In the genomic region with DNA sequence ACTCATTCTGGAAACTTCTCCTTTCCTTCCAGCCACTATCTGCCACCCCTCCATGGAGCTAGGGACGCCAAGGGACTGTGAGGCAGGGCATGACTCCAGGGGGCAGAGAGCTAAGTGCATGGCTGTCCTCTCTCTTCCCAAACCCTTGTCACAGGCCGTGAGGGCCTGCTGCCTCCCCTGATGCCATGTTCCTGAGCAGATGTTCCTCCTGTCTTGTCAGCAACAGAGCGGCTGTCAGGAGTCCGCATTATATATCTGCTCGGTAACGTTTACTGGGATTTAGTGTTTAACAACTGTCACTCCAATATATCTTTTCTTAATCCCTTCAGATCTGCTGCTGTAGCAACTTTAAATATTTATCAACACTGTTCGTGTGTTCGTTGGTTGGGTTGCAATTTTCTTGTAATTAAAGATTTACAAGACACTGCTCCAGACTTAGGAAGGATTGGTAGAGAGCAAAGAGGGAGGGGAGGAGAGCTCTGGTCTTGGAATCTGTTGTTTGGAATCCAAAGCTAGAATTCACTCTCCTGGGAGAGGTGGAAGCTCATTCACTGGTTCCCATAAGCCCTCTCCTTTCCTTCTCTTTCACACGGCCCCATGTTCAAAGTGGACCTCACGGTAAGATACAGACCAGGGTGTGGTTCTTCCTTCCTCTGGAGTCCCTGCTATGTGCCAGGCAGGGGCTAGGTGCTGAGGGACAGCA, we compare ENCODE assay signal across 1 cellular context.
TF ChIP-seq lines count a peak whose summit lies in the region.

No MANE protein-coding gene starts in this region.

TF ChIP-seq in neural cell, 6 proteins besides CTCF, POLR2A, EP300 and RAD21 (continued from another document):
- TF ChIP-seq EZH2 (IDR thresholded peaks at IDR 0.05; ENCODE audit: borderline replicate concordance, insufficient read depth, low read length, poor library complexity, severe bottlenecking) (no peak), SMC3 (conservative IDR thresholded peaks at IDR 0.05; ENCODE audit: poor library complexity) (no peak), TAF1 (IDR thresholded peaks at IDR 0.05; ENCODE audit: low read depth) (no peak)
